1 cellular context compared by ENCODE assay signal in the genomic region with DNA sequence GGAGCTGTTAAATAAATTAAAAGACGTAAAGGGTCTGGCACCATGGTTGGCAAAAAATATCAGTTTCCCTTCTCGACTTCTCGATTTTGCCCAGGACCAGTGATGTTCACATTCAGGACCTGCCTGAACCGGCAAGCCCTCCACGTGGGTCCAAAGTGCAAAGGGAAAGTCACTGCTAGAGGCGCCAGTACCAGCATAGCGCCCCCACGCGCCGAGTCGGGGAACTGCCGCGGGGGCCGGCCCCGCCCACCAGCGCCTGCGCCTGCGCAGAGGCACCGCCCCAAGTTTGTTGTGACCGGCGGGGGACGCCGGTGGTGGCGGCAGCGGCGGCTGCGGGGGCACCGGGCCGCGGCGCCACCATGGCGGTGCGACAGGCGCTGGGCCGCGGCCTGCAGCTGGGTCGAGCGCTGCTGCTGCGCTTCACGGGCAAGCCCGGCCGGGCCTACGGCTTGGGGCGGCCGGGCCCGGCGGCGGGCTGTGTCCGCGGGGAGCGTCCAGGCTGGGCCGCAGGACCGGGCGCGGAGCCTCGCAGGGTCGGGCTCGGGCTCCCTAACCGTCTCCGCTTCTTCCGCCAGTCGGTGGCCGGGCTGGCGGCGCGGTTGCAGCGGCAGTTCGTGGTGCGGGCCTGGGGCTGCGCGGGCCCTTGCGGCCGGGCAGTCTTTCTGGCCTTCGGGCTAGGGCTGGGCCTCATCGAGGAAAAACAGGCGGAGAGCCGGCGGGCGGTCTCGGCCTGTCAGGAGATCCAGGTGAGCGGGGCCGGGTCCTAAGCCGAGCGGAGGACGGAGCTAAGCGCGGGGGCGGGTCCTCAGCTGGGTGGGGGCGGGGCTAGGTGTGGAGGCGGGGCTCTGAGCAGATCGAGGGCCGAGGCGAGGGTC.
TF ChIP-seq lines count a peak whose summit lies in the region.

Gene PINK1, plus strand, starts transcription at position 269 of the 875 bp plus-strand sequence. Its CDS starts 91 bp downstream, at position 360.

TF ChIP-seq in HepG2, 621 proteins besides CTCF, POLR2A, EP300 and RAD21 (continued from another document and continues in another):
- no peak for TF ChIP-seq PRDM15 (CRISPR knock-in tag; IDR thresholded peaks at IDR 0.05)
- TF ChIP-seq HNRNPK (IDR thresholded peaks at IDR 0.05; ENCODE audit: low read depth, low read length, poor library complexity, severe bottlenecking), result no peak
- TF ChIP-seq ZBTB1 (CRISPR knock-in tag; IDR thresholded peaks at IDR 0.05; ENCODE audit: borderline replicate concordance), result no peak
- TF ChIP-seq POGZ (CRISPR knock-in tag; IDR thresholded peaks at IDR 0.05), result peak; percentile 93
- TF ChIP-seq CHD2 (IDR thresholded peaks at IDR 0.05; ENCODE audit: low read depth, low read length), result no peak
- TF ChIP-seq ZNF101 (CRISPR knock-in tag; IDR thresholded peaks at IDR 0.05; ENCODE audit: borderline replicate concordance, low read depth), result no peak
- peak; percentile 84 for TF ChIP-seq ZNF816 (CRISPR knock-in tag; IDR thresholded peaks at IDR 0.05; ENCODE audit: borderline replicate concordance)
- no peak for TF ChIP-seq KIAA2018 (CRISPR knock-in tag; IDR thresholded peaks at IDR 0.05; ENCODE audit: borderline replicate concordance)
- TF ChIP-seq AGO2 (optimal IDR thresholded peaks at IDR 0.05; ENCODE audit: low read depth, low read length), result peak; percentile 62
- TF ChIP-seq PAXIP1 (CRISPR knock-in tag; conservative IDR thresholded peaks at IDR 0.05), result peak; percentile 54
- no peak for TF ChIP-seq ZNF292 (CRISPR knock-in tag; IDR thresholded peaks at IDR 0.05; ENCODE audit: borderline replicate concordance, low read depth)
- 0 out of 2 replicates have a peak, but pooled peaks have one; percentile 46 for TF ChIP-seq ZNF672 (CRISPR knock-in tag; IDR thresholded peaks at IDR 0.05)
- no peak for TF ChIP-seq FLYWCH1 (CRISPR knock-in tag; IDR thresholded peaks at IDR 0.05)
- peak; percentile 54; the same call in 1 of the 2 replicates for TF ChIP-seq PHF21A (CRISPR knock-in tag; IDR thresholded peaks at IDR 0.05)
- TF ChIP-seq HOMEZ (CRISPR knock-in tag; IDR thresholded peaks at IDR 0.05; ENCODE audit: low read depth), result peak; percentile 58; the same call in 1 of the 2 replicates
- TF ChIP-seq IKZF4 (CRISPR knock-in tag; IDR thresholded peaks at IDR 0.05; ENCODE audit: borderline replicate concordance, low read depth, not compliant biosample characterization), result no peak
- no peak for TF ChIP-seq ZNF557 (CRISPR knock-in tag; IDR thresholded peaks at IDR 0.05)
- TF ChIP-seq, protein P1, sequence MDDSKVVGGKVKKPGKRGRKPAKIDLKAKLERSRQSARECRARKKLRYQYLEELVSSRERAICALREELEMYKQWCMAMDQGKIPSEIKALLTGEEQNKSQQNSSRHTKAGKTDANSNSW (CRISPR knock-in tag; IDR thresholded peaks at IDR 0.05; ENCODE audit: borderline replicate concordance), result no peak
- TF ChIP-seq, protein P2, sequence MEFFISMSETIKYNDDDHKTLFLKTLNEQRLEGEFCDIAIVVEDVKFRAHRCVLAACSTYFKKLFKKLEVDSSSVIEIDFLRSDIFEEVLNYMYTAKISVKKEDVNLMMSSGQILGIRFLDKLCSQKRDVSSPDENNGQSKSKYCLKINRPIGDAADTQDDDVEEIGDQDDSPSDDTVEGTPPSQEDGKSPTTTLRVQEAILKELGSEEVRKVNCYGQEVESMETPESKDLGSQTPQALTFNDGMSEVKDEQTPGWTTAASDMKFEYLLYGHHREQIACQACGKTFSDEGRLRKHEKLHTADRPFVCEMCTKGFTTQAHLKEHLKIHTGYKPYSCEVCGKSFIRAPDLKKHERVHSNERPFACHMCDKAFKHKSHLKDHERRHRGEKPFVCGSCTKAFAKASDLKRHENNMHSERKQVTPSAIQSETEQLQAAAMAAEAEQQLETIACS (CRISPR knock-in tag; IDR thresholded peaks at IDR 0.05), result no peak
- peak; percentile 92 for TF ChIP-seq XRCC5 (optimal IDR thresholded peaks at IDR 0.05; ENCODE audit: low read length)
- TF ChIP-seq PHF20 (CRISPR knock-in tag; IDR thresholded peaks at IDR 0.05), result peak; percentile 35; the same call in 1 of the 2 replicates
- no peak for TF ChIP-seq PRDM4 (CRISPR knock-in tag; IDR thresholded peaks at IDR 0.05; ENCODE audit: borderline replicate concordance)
- TF ChIP-seq MYC (CRISPR knock-in tag; IDR thresholded peaks at IDR 0.05; ENCODE audit: borderline replicate concordance), result peak; percentile 66; the same call in 1 of the 2 replicates
- TF ChIP-seq ZNF333 (CRISPR knock-in tag; IDR thresholded peaks at IDR 0.05; ENCODE audit: borderline replicate concordance), result 0 out of 2 replicates have a peak, but pooled peaks have one; percentile 51
- peak; percentile 79; the same call in 1 of the 2 replicates for TF ChIP-seq KLF6 (CRISPR knock-in tag; IDR thresholded peaks at IDR 0.05)
- peak in 1 of 2 experiments; percentile 46; a peak in 1 of 4 replicates for TF ChIP-seq KLF16 (CRISPR knock-in tag; IDR thresholded peaks at IDR 0.05)
- 0 out of 2 replicates have a peak, but pooled peaks have one; percentile 34 for TF ChIP-seq ZNF12 (CRISPR knock-in tag; IDR thresholded peaks at IDR 0.05)
- peak; percentile 75 for TF ChIP-seq SAP130 (CRISPR knock-in tag; IDR thresholded peaks at IDR 0.05; ENCODE audit: low read depth)
- TF ChIP-seq ZNF713 (CRISPR knock-in tag; IDR thresholded peaks at IDR 0.05), result no peak
- no peak for TF ChIP-seq SATB2 (CRISPR knock-in tag; IDR thresholded peaks at IDR 0.05)
- peak; percentile 68 for TF ChIP-seq FOSL2 (CRISPR knock-in tag; IDR thresholded peaks at IDR 0.05)
- TF ChIP-seq WIZ (CRISPR knock-in tag; IDR thresholded peaks at IDR 0.05), result no peak
